ENCODE assay signal across 7 cellular contexts in the genomic region with DNA sequence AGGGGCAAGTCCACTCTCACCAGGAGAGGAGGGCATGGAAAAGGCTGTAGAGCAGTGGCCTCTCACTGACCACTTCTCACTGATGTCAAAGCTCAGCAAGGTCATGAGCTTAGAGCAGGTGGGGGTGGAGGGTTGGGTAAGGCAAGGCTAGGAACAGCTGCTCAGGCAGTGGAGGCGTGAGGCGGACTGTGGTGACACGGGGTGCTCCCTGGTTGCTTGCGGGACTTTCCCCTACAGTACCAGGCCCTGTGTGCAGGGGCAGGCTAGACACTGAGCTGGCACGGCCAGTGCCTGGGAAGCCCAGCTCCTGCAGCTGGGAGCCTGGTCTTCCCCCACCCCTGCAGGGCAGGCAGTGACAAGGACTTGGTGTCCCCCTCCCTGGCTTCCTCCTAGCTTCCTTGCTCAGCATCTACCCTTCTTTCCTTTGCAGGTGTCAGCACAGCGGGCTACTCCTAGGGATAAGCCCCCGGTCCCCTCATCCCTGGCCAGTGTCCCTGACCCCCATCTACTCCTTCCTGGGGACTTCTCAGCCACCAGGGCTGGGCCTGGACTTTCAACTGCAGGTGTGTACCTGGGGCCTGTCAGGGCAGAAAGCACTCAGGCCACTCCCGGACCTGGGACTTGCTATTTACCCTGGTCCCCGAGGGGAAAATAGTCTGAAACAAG. TPM values are rescaled to one million over a fixed set of nuclear protein-coding genes. Genes with fewer than 3 reads are reported as not detected.
DNase-seq lines count a peak whose midpoint lies in the region; ATAC-seq and TF ChIP-seq lines count a peak whose summit lies in the region.

No MANE protein-coding gene starts in this region.

- no peaks in the 10 kb centered on the region for H3K9me3 Mint-ChIP-seq in activated naive CD4-positive, alpha-beta T cell treated with anti-CD3 and anti-CD28 coated beads, Interleukin-2, amount 50 U/mL, for 72 hours

- H3K27ac Mint-ChIP-seq in activated naive CD4-positive, alpha-beta T cell treated with anti-CD3 and anti-CD28 coated beads, Interleukin-2, amount 50 U/mL, for 72 hours, result peak overlapping the region; percentile 83 to 94

- H3K36me3 ChIP-seq in esophagus squamous epithelium, result peaks cover 24 to 60% (median 25%) of the 10 kb centered on the region in 3 donors

- intact Hi-C loops in esophagus squamous epithelium (cut with DNase I), result no loop called here

- no peak overlapping the region for H3K27ac ChIP-seq in esophagus squamous epithelium

- DNase-seq in activated naive CD4-positive, alpha-beta T cell treated with anti-CD3 and anti-CD28 coated beads, Interleukin-2, amount 50 U/mL, for 72 hours (ENCODE audit: low spot score in 2 of 2), result peak in 1 of 2 donors; percentile 82
- DNase-seq in stimulated activated CD4-positive, alpha-beta T cell treated with anti-CD3 and anti-CD28 coated beads, Interleukin-4, amount 100 ng/mL, for 1 hour, result peak; percentile 39
- DNase-seq in esophagus squamous epithelium (lab: John Stamatoyannopoulos, UW) (no peak), 8988T (no peak)

- 70 to 80% methylated on average over 5 to 7 of the region's 9 CpGs for WGBS in esophagus squamous epithelium, 2 donors

- H3K27me3 ChIP-seq in esophagus squamous epithelium, result no peaks in the 10 kb centered on the region

- no peaks in the 10 kb centered on the region for H3K36me3 Mint-ChIP-seq in activated naive CD4-positive, alpha-beta T cell treated with anti-CD3 and anti-CD28 coated beads, Interleukin-2, amount 50 U/mL, for 72 hours

- no peak for TF ChIP-seq CTCF in esophagus squamous epithelium (IDR thresholded peaks at IDR 0.05)

- peak; percentile 50 for ATAC-seq in GM19035 (IDR thresholded peaks at IDR 0.05; ENCODE audit: unreplicated experiment)
- ATAC-seq in HG02981 (IDR thresholded peaks at IDR 0.05; ENCODE audit: unreplicated experiment), result peak; percentile 64
- peak; percentile 29 to 95 for ATAC-seq in activated naive CD4-positive, alpha-beta T cell treated with anti-CD3 and anti-CD28 coated beads, Interleukin-2, amount 50 U/mL, for 72 hours
- no peak for ATAC-seq in HG03159 (IDR thresholded peaks at IDR 0.05; ENCODE audit: unreplicated experiment)

- no peak overlapping the region for H3K4me3 ChIP-seq in esophagus squamous epithelium

- no peaks in the 10 kb centered on the region for H3K9me3 ChIP-seq in esophagus squamous epithelium

- no peak for TF ChIP-seq POLR2A in esophagus squamous epithelium (IDR thresholded peaks at IDR 0.05)

- peaks cover 0 to 40% (median 0%) of the 10 kb centered on the region in 3 donors for H3K4me1 ChIP-seq in esophagus squamous epithelium

RNA-seq across cellular contexts. Expression of a gene that starts 45.6 kb away (rescaled TPM):
- 10 to 100 TPM; 36.8 to 41.9 TPM for total RNA-seq in activated naive CD4-positive, alpha-beta T cell treated with anti-CD3 and anti-CD28 coated beads, Interleukin-2, amount 50 U/mL, for 72 hours
- 10 to 100 TPM; 21.4 to 34.0 (median 30.6) TPM for total RNA-seq in esophagus squamous epithelium
